Comparison of ENCODE assay signal across 1 cellular context in genomic region chr6:53342210-53342609, GRCh38.
TF ChIP-seq lines count a peak whose summit lies in the region.

No MANE protein-coding gene starts in this region.

TF ChIP-seq in GM12878, 131 proteins besides CTCF, POLR2A, EP300 and RAD21:
- no peak for TF ChIP-seq NR2F1 (conservative IDR thresholded peaks at IDR 0.05)
- TF ChIP-seq MEF2A (IDR thresholded peaks at IDR 0.05; ENCODE audit: insufficient read depth, low read depth, low read length) = no peak
- TF ChIP-seq RFX5 (IDR thresholded peaks at IDR 0.05; ENCODE audit: low read depth, low read length) = no peak
- TF ChIP-seq BACH1 (IDR thresholded peaks at IDR 0.05; ENCODE audit: borderline replicate concordance) = no peak
- no peak for TF ChIP-seq SUPT20H (IDR thresholded peaks at IDR 0.05; ENCODE audit: borderline replicate concordance, control insufficient read depth, low read depth, low read length)
- no peak for TF ChIP-seq ZNF384 (IDR thresholded peaks at IDR 0.05; ENCODE audit: borderline replicate concordance, low read depth, low read length)
